19 cellular contexts compared by ENCODE assay signal in genomic region chr15:36644156-36644896, GRCh38.
DNase-seq lines count a peak whose midpoint lies in the region; ATAC-seq, FAIRE-seq and TF ChIP-seq lines count a peak whose summit lies in the region.
"Had no signal": no experiment of that assay in that cellular context is flagged by ENCODE, and none has a peak within 500 bp of the region (broad histone marks: within the 10 kb centered on the region; RNA-seq: fewer than 3 reads in every experiment).

No MANE protein-coding gene starts in this region.

- peaks cover 4% of the 10 kb centered on the region for H3F3A ChIP-seq in smooth muscle cell (ENCODE audit: low read depth)

- H3K9me3 ChIP-seq in K562 (replicated peaks; ENCODE audit: control insufficient read depth, insufficient read depth, low read depth, low read length): no peaks in the 10 kb centered on the region
- H3K9me3 ChIP-seq in smooth muscle cell (replicated peaks; ENCODE audit: low read depth): no peaks in the 10 kb centered on the region
- H3K9me3 ChIP-seq: upper lobe of left lung had no signal

- DNase-seq in NCI-H82 (lab: John Stamatoyannopoulos, UW) (peak; percentile 58), NCI-H82 treated with DMSO at 0.1 percent for 48 hours (lab: John Stamatoyannopoulos, UW; ENCODE audit: unreplicated experiment) (no peak), NCI-H2081 treated with DMSO at 0.1 percent for 48 hours (lab: John Stamatoyannopoulos, UW) (peak; percentile 94), K562 (ENCODE audit: extremely low read depth in 1 of 4, low spot score in 3 of 4) (no peak), smooth muscle cell (lab: John Stamatoyannopoulos, UW; ENCODE audit: unreplicated experiment) (no peak)
- DNase-seq: activated CD4-positive, alpha-beta T cell treated with anti-CD3 and anti-CD28 coated beads, Interleukin-2, amount 50 U/mL, for 4 hours; activated T-cell treated with anti-CD3 and anti-CD28 coated beads, Interleukin-2, amount 50 U/mL, for 24 hours; CD4-positive, CD25-positive, alpha-beta regulatory T cell; effector memory CD8-positive, alpha-beta T cell; NCI-H1092; upper lobe of left lung had no signal

- TF ChIP-seq RAD21 in K562 (CRISPR knock-in tag; conservative IDR thresholded peaks at IDR 0.05 in 1 of 2, IDR thresholded peaks at IDR 0.05 in 1 of 2): no peak

- TF ChIP-seq POLR2A in K562 (conservative IDR thresholded peaks at IDR 0.05) (no peak), GM18505 (IDR thresholded peaks at IDR 0.05; ENCODE audit: borderline replicate concordance, extremely low read depth, insufficient read depth, insufficient read length) (no peak)

- intact Hi-C loops in K562 (cut with micrococcal nuclease): no loop called here

- no peaks in the 10 kb centered on the region for H3K36me3 ChIP-seq in K562 (ENCODE audit: control insufficient read depth, insufficient read depth, low read length)
- no peaks in the 10 kb centered on the region for H3K36me3 ChIP-seq in smooth muscle cell (ENCODE audit: low read depth)
- H3K36me3 ChIP-seq: upper lobe of left lung had no signal

- TF ChIP-seq EP300 in K562 (IDR thresholded peaks at IDR 0.05; ENCODE audit: low read length): no peak

- in situ Hi-C loops in K562 (cut with MboI): no loop called here

- H3K79me2 ChIP-seq in K562 (ENCODE audit: control insufficient read depth, insufficient read depth, low read length) (no peaks in the 10 kb centered on the region), smooth muscle cell (ENCODE audit: low read depth) (peaks cover 14% of the 10 kb centered on the region)

- POLR2A ChIA-PET in K562 (lab: Yijun Ruan, JAX): interaction anchor here (0.7 kb wide), 1 partner anchor 47 kb away, joined by 5 read pairs; no protein-coding TSS in a partner anchor

- H3K27ac ChIP-seq in K562 (ENCODE audit: extremely low read depth, low read depth, low read length) (no peak overlapping the region), smooth muscle cell (ENCODE audit: low read depth) (peak overlapping the region; percentile 29)
- H3K27ac ChIP-seq: SK-N-MC, skin epidermis, upper lobe of left lung had no signal

- H3K9me1 ChIP-seq in K562 (ENCODE audit: control insufficient read depth, insufficient read depth, low read length): no peaks in the 10 kb centered on the region

- BruUV-seq in K562 (replicated peaks; lab: Mats Ljungman, UMichigan): no TSS peak

- H2AFZ ChIP-seq in K562 (ENCODE audit: low read depth, low read length): no peak overlapping the region
- no peak overlapping the region for H2AFZ ChIP-seq in smooth muscle cell (ENCODE audit: low read depth)

- H3K4me3 ChIP-seq in K562 (no peak overlapping the region), smooth muscle cell (no peak overlapping the region)
- H3K4me3 ChIP-seq: SK-N-MC, skin epidermis, upper lobe of left lung had no signal

- FAIRE-seq in K562 (lab: Jason Lieb, UNC): no peak
- FAIRE-seq: bronchial epithelial cell had no signal

- TF ChIP-seq CTCF in K562 (IDR thresholded peaks at IDR 0.05 in 2 of 3, conservative IDR thresholded peaks at IDR 0.05 in 1 of 3; ENCODE audit: insufficient read depth in 2 of 3, low read depth in 1 of 3, low read length in 3 of 3) (no peak), smooth muscle cell (IDR thresholded peaks at IDR 0.05; ENCODE audit: borderline replicate concordance, insufficient read depth, poor library complexity, severe bottlenecking) (no peak)

- no peak overlapping the region for H3K9ac ChIP-seq in K562 (ENCODE audit: insufficient read depth in 1 of 2, low read depth in 2 of 2, low read length in 2 of 2)
- H3K9ac ChIP-seq in smooth muscle cell (ENCODE audit: low read depth): no peak overlapping the region

- H4K20me1 ChIP-seq in K562 (replicated peaks; ENCODE audit: control insufficient read depth, insufficient read depth, low read length) (no peaks in the 10 kb centered on the region), smooth muscle cell (ENCODE audit: low read depth) (no peaks in the 10 kb centered on the region)

- H3K27me3 ChIP-seq in K562 (ENCODE audit: control insufficient read depth in 2 of 2, insufficient read depth in 2 of 2, low read length in 2 of 2) (no peaks in the 10 kb centered on the region), smooth muscle cell (ENCODE audit: low read depth) (no peaks in the 10 kb centered on the region)
- H3K27me3 ChIP-seq: upper lobe of left lung had no signal

- 48% methylated on average over 7 of the region's 7 CpGs for WGBS in K562 (ENCODE audit: insufficient coverage, low coverage, missing lambda C conversion rate)
- 83% methylated on average over 7 of the region's 7 CpGs for WGBS in smooth muscle cell (ENCODE audit: low lambda C conversion rate)

- H3K4me1 ChIP-seq in K562 (replicated peaks in 1 of 2; ENCODE audit: control insufficient read depth in 2 of 2, insufficient read depth in 2 of 2, low read length in 2 of 2) (no peaks in the 10 kb centered on the region), smooth muscle cell (ENCODE audit: low read depth) (peaks cover 8% of the 10 kb centered on the region)
- H3K4me1 ChIP-seq: upper lobe of left lung had no signal

- H3K4me2 ChIP-seq in K562 (ENCODE audit: insufficient read depth, low read length) (no peak overlapping the region), smooth muscle cell (no peak overlapping the region)

- CTCF ChIA-PET in K562 (lab: Yijun Ruan, JAX; ENCODE audit: low intra/inter-chr PET ratio): no interaction called here

- ATAC-seq in K562: no peak
- ATAC-seq in HG03039 (IDR thresholded peaks at IDR 0.05; ENCODE audit: unreplicated experiment): no peak
- no peak for ATAC-seq in GM18505 (IDR thresholded peaks at IDR 0.05; ENCODE audit: unreplicated experiment)
- no peak for ATAC-seq in HG03139 (IDR thresholded peaks at IDR 0.05; ENCODE audit: unreplicated experiment)
- ATAC-seq: activated naive CD4-positive, alpha-beta T cell treated with anti-CD3 and anti-CD28 coated beads, Interleukin-2, amount 50 U/mL, for 72 hours; effector memory CD8-positive, alpha-beta T cell; stimulated activated effector memory CD8-positive, alpha-beta T cell treated with anti-CD3 and anti-CD28 coated beads, Interleukin-12 subunit alpha, Interleukin-12 subunit beta, amount 100 ng/mL, for 72 hours had no signal

TF ChIP-seq in K562, 482 proteins besides CTCF, POLR2A, EP300 and RAD21 (continues in another document):
- TF ChIP-seq HDAC1 (IDR thresholded peaks at IDR 0.05): no peak
- TF ChIP-seq BCL6 (CRISPR knock-in tag; IDR thresholded peaks at IDR 0.05): no peak
- TF ChIP-seq MCM2 (IDR thresholded peaks at IDR 0.05; ENCODE audit: low read depth): no peak
- no peak for TF ChIP-seq ZNF318 (IDR thresholded peaks at IDR 0.05; ENCODE audit: borderline replicate concordance in 1 of 2, low read depth in 1 of 2)
- peak; percentile 91 for TF ChIP-seq ARHGAP35 (IDR thresholded peaks at IDR 0.05; ENCODE audit: partially characterized antibody)
- TF ChIP-seq HOXB6 (CRISPR knock-in tag; IDR thresholded peaks at IDR 0.05; ENCODE audit: borderline replicate concordance): no peak
- TF ChIP-seq ZNF778 (CRISPR knock-in tag; IDR thresholded peaks at IDR 0.05): no peak

Comparison
In these comparisons a context has a peak if more than half of its experiments do, and no peak if none do; other contexts are left out.
1. DNase-seq: peak in NCI-H82 (single experiment) and NCI-H2081 treated with DMSO at 0.1 percent for 48 hours (single experiment); none in NCI-H82 treated with DMSO at 0.1 percent for 48 hours (single experiment), K562 (0 of 4) and smooth muscle cell (single experiment).